Comparison of ENCODE assay signal across 37 cellular contexts in the genomic region with DNA sequence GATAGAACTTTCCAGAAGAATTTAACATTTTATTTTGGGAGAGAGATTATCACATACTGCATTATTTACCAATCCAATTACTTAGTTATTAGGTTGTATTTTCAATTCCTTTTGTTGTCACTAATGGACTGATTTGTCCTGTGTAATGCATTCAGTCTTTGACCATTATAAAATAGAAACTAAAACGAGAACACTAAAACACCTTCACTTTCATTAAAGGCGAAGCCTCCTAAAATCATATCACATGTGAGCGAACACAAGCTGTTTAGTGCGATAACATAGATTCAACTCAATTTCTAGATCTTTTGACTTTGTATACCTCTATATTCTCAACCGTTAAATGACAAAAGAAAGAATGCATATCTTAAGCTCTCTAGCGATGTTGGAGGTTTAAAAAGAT.
"Had no signal": no experiment of that assay in that cellular context is flagged by ENCODE, and none has a peak within 500 bp of the region (broad histone marks: within the 10 kb centered on the region; RNA-seq: fewer than 3 reads in every experiment).

No MANE protein-coding gene starts in this region.

- H3K4me3 Mint-ChIP-seq: activated CD4-positive, alpha-beta memory T cell treated with anti-CD3 and anti-CD28 coated beads, Interleukin-2, amount 10 ng/mL, durations not matched to agents 7 days and 5 days; activated CD4-positive, alpha-beta T cell treated with anti-CD3 and anti-CD28 coated beads for 36 hours; activated CD4-positive, alpha-beta T cell treated with anti-CD3 and anti-CD28 coated beads, Interleukin-2, amount 10 ng/mL, durations not matched to agents 7 days and 5 days; activated CD8-positive, alpha-beta memory T cell treated with anti-CD3 and anti-CD28 coated beads, Interleukin-2, amount 10 ng/mL, durations not matched to agents 7 days and 5 days; activated CD8-positive, alpha-beta T cell treated with anti-CD3 and anti-CD28 coated beads, Interleukin-2, amount 10 ng/mL, durations not matched to agents 7 days and 5 days; activated naive CD4-positive, alpha-beta T cell treated with anti-CD3 and anti-CD28 coated beads for 36 hours; activated naive CD8-positive, alpha-beta T cell treated with anti-CD3 and anti-CD28 coated beads for 36 hours; activated T-cell treated with anti-CD3 and anti-CD28 coated beads, Interleukin-2, amount 50 U/mL, for 24 hours; activated T-cell treated with anti-CD3 and anti-CD28 coated beads, Interleukin-2, amount 50 U/mL, for 72 hours; activated T-helper 1 cell treated with anti-CD3 and anti-CD28 coated beads, Interleukin-12 subunit alpha, Interleukin-12 subunit beta, Interleukin-2, Interleukin-4 antibody, amounts not matched to agents 30 ng/mL and 10 ng/mL and 1 ng/mL, durations not matched to agents 14 hours and 24 hours and 36 hours; activated T-helper 17 cell treated with anti-CD3 and anti-CD28 coated beads, Interleukin-2, amount 50 U/mL, for 72 hours; T-helper 1 cell treated with Interleukin-12 subunit alpha and Interleukin-12 subunit beta and Interleukin-4 antibody, amounts not matched to agents 30 μg/mL and 1 μg/mL, for 36 hours; T-helper 2 cell treated with Interferon-gamma antibody and Interleukin-4, amounts not matched to agents 5 μg/mL and 100 μg/mL, for 36 hours; WTC11 had no signal

- H3K4me1 Mint-ChIP-seq: activated CD4-positive, alpha-beta memory T cell treated with anti-CD3 and anti-CD28 coated beads, Interleukin-2, amount 10 ng/mL, durations not matched to agents 7 days and 5 days; activated CD4-positive, alpha-beta T cell treated with anti-CD3 and anti-CD28 coated beads for 36 hours; activated CD4-positive, alpha-beta T cell treated with anti-CD3 and anti-CD28 coated beads, Interleukin-2, amount 10 ng/mL, durations not matched to agents 7 days and 5 days; activated CD8-positive, alpha-beta memory T cell treated with anti-CD3 and anti-CD28 coated beads, Interleukin-2, amount 10 ng/mL, durations not matched to agents 7 days and 5 days; activated naive CD8-positive, alpha-beta T cell treated with anti-CD3 and anti-CD28 coated beads for 36 hours; activated T-helper 17 cell treated with anti-CD3 and anti-CD28 coated beads, Interleukin-2, amount 50 U/mL, for 72 hours; WTC11 had no signal

- H3K36me3 ChIP-seq: adrenal gland, brain microvascular endothelial cell, breast epithelium, WERI-Rb-1 had no signal

- H3K9me3 Mint-ChIP-seq: activated naive CD4-positive, alpha-beta T cell treated with anti-CD3 and anti-CD28 coated beads for 36 hours; activated T-cell treated with anti-CD3 and anti-CD28 coated beads, Interleukin-2, amount 50 U/mL, for 72 hours; activated T-helper 1 cell treated with anti-CD3 and anti-CD28 coated beads, Interleukin-12 subunit alpha, Interleukin-12 subunit beta, Interleukin-2, Interleukin-4 antibody, amounts not matched to agents 30 ng/mL and 10 ng/mL and 1 ng/mL, durations not matched to agents 14 hours and 24 hours and 36 hours; activated T-helper 17 cell treated with anti-CD3 and anti-CD28 coated beads, Interleukin-2, amount 50 U/mL, for 72 hours had no signal

- H3K27me3 ChIP-seq: adrenal gland, body of pancreas, brain microvascular endothelial cell, breast epithelium had no signal

- H3K4me3 ChIP-seq: adrenal gland, body of pancreas, breast epithelium, coronary artery had no signal

- H3K9me3 ChIP-seq: adrenal gland, body of pancreas, breast epithelium had no signal

- DNase-seq: activated CD4-positive, alpha-beta memory T cell treated with anti-CD3 and anti-CD28 coated beads, Interleukin-2, amount 10 ng/mL, durations not matched to agents 7 days and 5 days; activated CD4-positive, alpha-beta T cell treated with anti-CD3 and anti-CD28 coated beads for 1 hour; activated CD4-positive, alpha-beta T cell treated with anti-CD3 and anti-CD28 coated beads for 36 hours; activated CD4-positive, alpha-beta T cell treated with anti-CD3 and anti-CD28 coated beads for 48 hours; activated CD4-positive, alpha-beta T cell treated with anti-CD3 and anti-CD28 coated beads, Interleukin-2, amount 10 ng/mL, durations not matched to agents 7 days and 5 days; activated CD4-positive, alpha-beta T cell treated with anti-CD3 and anti-CD28 coated beads, Interleukin-2, amount 50 U/mL, for 48 hours; activated CD4-positive, CD25-positive, alpha-beta regulatory T cell; activated CD8-positive, alpha-beta memory T cell treated with anti-CD3 and anti-CD28 coated beads for 24 hours; activated CD8-positive, alpha-beta memory T cell treated with anti-CD3 and anti-CD28 coated beads, Interleukin-2, amount 10 ng/mL, durations not matched to agents 7 days and 5 days; activated CD8-positive, alpha-beta memory T cell treated with anti-CD3 and anti-CD28 coated beads, Interleukin-2, amount 50 U/mL, for 48 hours; activated CD8-positive, alpha-beta T cell treated with anti-CD3 and anti-CD28 coated beads, Interleukin-2, amount 10 ng/mL, durations not matched to agents 7 days and 5 days; activated effector memory CD4-positive, alpha-beta T cell treated with anti-CD3 and anti-CD28 coated beads, Interleukin-2, amount 50 U/mL, for 16 hours; activated gamma-delta T cell treated with Interleukin-2 at 50 U/mL for 16 hours; activated naive CD4-positive, alpha-beta T cell; activated naive CD4-positive, alpha-beta T cell treated with anti-CD3 and anti-CD28 coated beads for 36 hours; activated naive CD4-positive, alpha-beta T cell treated with anti-CD3 and anti-CD28 coated beads, Interleukin-2, amount 50 U/mL, for 16 hours; activated naive CD8-positive, alpha-beta T cell treated with anti-CD3 and anti-CD28 coated beads for 36 hours; activated T-cell treated with anti-CD3 and anti-CD28 coated beads, Interleukin-2, amount 50 U/mL, for 24 hours; activated T-cell treated with anti-CD3 and anti-CD28 coated beads, Interleukin-2, amount 50 U/mL, for 72 hours; adrenal gland; amniotic stem cell; aorta; body of pancreas; brain microvascular endothelial cell; central memory CD4-positive, alpha-beta T cell; T-helper 2 cell; T-helper 9 cell; WERI-Rb-1 had no signal

- H3K27ac ChIP-seq: adrenal gland, body of pancreas, brain microvascular endothelial cell, breast epithelium, coronary artery, WERI-Rb-1 had no signal

- H3K27me3 Mint-ChIP-seq: activated CD4-positive, alpha-beta memory T cell treated with anti-CD3 and anti-CD28 coated beads, Interleukin-2, amount 10 ng/mL, durations not matched to agents 7 days and 5 days; activated CD4-positive, alpha-beta T cell treated with anti-CD3 and anti-CD28 coated beads for 36 hours; activated CD4-positive, alpha-beta T cell treated with anti-CD3 and anti-CD28 coated beads, Interleukin-2, amount 10 ng/mL, durations not matched to agents 7 days and 5 days; activated CD8-positive, alpha-beta memory T cell treated with anti-CD3 and anti-CD28 coated beads, Interleukin-2, amount 10 ng/mL, durations not matched to agents 7 days and 5 days; activated naive CD8-positive, alpha-beta T cell treated with anti-CD3 and anti-CD28 coated beads for 36 hours; activated T-cell treated with anti-CD3 and anti-CD28 coated beads, Interleukin-2, amount 50 U/mL, for 24 hours; activated T-helper 17 cell treated with anti-CD3 and anti-CD28 coated beads, Interleukin-2, amount 50 U/mL, for 72 hours had no signal

- H3K36me3 Mint-ChIP-seq: activated CD8-positive, alpha-beta memory T cell treated with anti-CD3 and anti-CD28 coated beads, Interleukin-2, amount 10 ng/mL, durations not matched to agents 7 days and 5 days; activated naive CD4-positive, alpha-beta T cell treated with anti-CD3 and anti-CD28 coated beads, Interleukin-2, amount 50 U/mL, for 72 hours; activated naive CD8-positive, alpha-beta T cell treated with anti-CD3 and anti-CD28 coated beads for 36 hours; WTC11 had no signal

- ATAC-seq: activated CD4-positive, alpha-beta T cell treated with anti-CD3 and anti-CD28 coated beads for 36 hours; activated CD4-positive, CD25-positive, alpha-beta regulatory T cell treated with anti-CD3 and anti-CD28 coated beads, Interleukin-2, amount 50 U/mL, for 24 hours; activated CD8-positive, alpha-beta memory T cell treated with anti-CD3 and anti-CD28 coated beads, Interleukin-2, amount 10 ng/mL, durations not matched to agents 7 days and 5 days; activated CD8-positive, alpha-beta T cell treated with anti-CD3 and anti-CD28 coated beads, Interleukin-2, amount 10 ng/mL, durations not matched to agents 7 days and 5 days; activated naive CD4-positive, alpha-beta T cell treated with anti-CD3 and anti-CD28 coated beads, Interleukin-2, amount 50 U/mL, for 72 hours; activated T-cell treated with anti-CD3 and anti-CD28 coated beads, Interleukin-2, amount 50 U/mL, for 72 hours; activated T-helper 17 cell treated with anti-CD3 and anti-CD28 coated beads, Interleukin-2, amount 50 U/mL, for 72 hours; body of pancreas; WTC11 had no signal
